Comparison of ENCODE assay signal across 8 cellular contexts in genomic region chr19:45340232-45340898, GRCh38. TPM values are rescaled to one million over a fixed set of nuclear protein-coding genes. Genes with fewer than 3 reads are reported as not detected.
DNase-seq lines count a peak whose midpoint lies in the region; ATAC-seq and TF ChIP-seq lines count a peak whose summit lies in the region.

TSS of gene KLC3 (plus strand) at chr19:45340750. CDS start at chr19:45345542, 4,792 bp downstream.

- no peak for TF ChIP-seq EP300 in ovary (IDR thresholded peaks at IDR 0.05)

- TF ChIP-seq POLR2A in ovary (IDR thresholded peaks at IDR 0.05): no peak

- peaks cover 14 to 23% (median 18%) of the 10 kb centered on the region in 11 experiments for H3K27me3 ChIP-seq in BLaER1 treated with 17β-estradiol and CSF1 and Interleukin-3, amounts not matched to agents 10 nM and 100 nM
- H3K27me3 ChIP-seq in left ventricle myocardium inferior (ENCODE audit: low read depth): peaks cover 52% of the 10 kb centered on the region
- H3K27me3 ChIP-seq in ovary: no peaks in the 10 kb centered on the region

- no peak for TF ChIP-seq CTCF in left ventricle myocardium inferior (IDR thresholded peaks at IDR 0.05; ENCODE audit: borderline replicate concordance)
- TF ChIP-seq CTCF in ovary (IDR thresholded peaks at IDR 0.05): no peak

- peak within 1 kb of the TSS; percentile 80 to 92 (median 86) for H3K4me2 ChIP-seq in BLaER1 treated with 17β-estradiol and CSF1 and Interleukin-3, amounts not matched to agents 10 nM and 100 nM

- peak within 1 kb of the TSS; percentile 13 to 66 (median 44); a peak in 15 of 22 replicates for H3K9ac ChIP-seq in BLaER1 treated with 17β-estradiol and CSF1 and Interleukin-3, amounts not matched to agents 10 nM and 100 nM

- DNase-seq in NCI-H1105 (lab: John Stamatoyannopoulos, UW) (peak; percentile 31), activated T-cell treated with anti-CD3 and anti-CD28 coated beads for 24 hours (ENCODE audit: low read depth) (peak; percentile 13), left ventricle myocardium inferior (no peak), ovary (no peak)
- DNase-seq in stimulated activated CD4-positive, alpha-beta T cell treated with anti-CD3 and anti-CD28 coated beads, Interleukin-2, amount 100 ng/mL, for 24 hours: peak; percentile 37 to 49

- ATAC-seq in HG03095 (IDR thresholded peaks at IDR 0.05; ENCODE audit: unreplicated experiment): no peak
- ATAC-seq in HG03108 (IDR thresholded peaks at IDR 0.05; ENCODE audit: unreplicated experiment): no peak

- H3K4me1 ChIP-seq in BLaER1 treated with 17β-estradiol and CSF1 and Interleukin-3, amounts not matched to agents 10 nM and 100 nM: peaks cover 4 to 17% (median 8%) of the 10 kb centered on the region in 10 experiments; a peak in 16 of 20 replicates
- H3K4me1 ChIP-seq in left ventricle myocardium inferior (peaks cover 15% of the 10 kb centered on the region), ovary (ENCODE audit: insufficient read depth) (no peaks in the 10 kb centered on the region)

- peak within 1 kb of the TSS; percentile 38 to 66 (median 50) for H3K4me3 ChIP-seq in BLaER1 treated with 17β-estradiol and CSF1 and Interleukin-3, amounts not matched to agents 10 nM and 100 nM
- peak within 1 kb of the TSS; percentile 58 for H3K4me3 ChIP-seq in left ventricle myocardium inferior
- H3K4me3 ChIP-seq in ovary: no peak within 1 kb of the TSS

- H4K20me1 ChIP-seq in BLaER1 treated with 17β-estradiol and CSF1 and Interleukin-3, amounts not matched to agents 10 nM and 100 nM: no peaks in the 10 kb centered on the region

- H3K27ac ChIP-seq in BLaER1 treated with 17β-estradiol and CSF1 and Interleukin-3, amounts not matched to agents 10 nM and 100 nM: no peak within 1 kb of the TSS
- H3K27ac ChIP-seq in left ventricle myocardium inferior (replicated peaks) (no peak within 1 kb of the TSS), ovary (no peak within 1 kb of the TSS)

- H3K9me3 ChIP-seq in BLaER1 treated with 17β-estradiol and CSF1 and Interleukin-3, amounts not matched to agents 10 nM and 100 nM (replicated peaks in 1 of 11): no peaks in the 10 kb centered on the region
- no peaks in the 10 kb centered on the region for H3K9me3 ChIP-seq in left ventricle myocardium inferior (replicated peaks)
- H3K9me3 ChIP-seq in ovary: no peaks in the 10 kb centered on the region

- intact Hi-C loops in left ventricle myocardium inferior (cut with micrococcal nuclease) (no loop called here), ovary (cut with DNase I) (no loop called here)

- 9 to 14% (median 12%) methylated on average over 33 to 50 of the region's 50 CpGs for WGBS in ovary, 3 donors

- H3K36me3 ChIP-seq in BLaER1 treated with 17β-estradiol and CSF1 and Interleukin-3, amounts not matched to agents 10 nM and 100 nM: no peaks in the 10 kb centered on the region
- H3K36me3 ChIP-seq in left ventricle myocardium inferior (no peaks in the 10 kb centered on the region), ovary (no peaks in the 10 kb centered on the region)

RNA-seq across cellular contexts. Expression of gene KLC3, which starts in this region (rescaled TPM):
- total RNA-seq in left ventricle myocardium inferior (not detected), ovary (1 to 10 TPM in 1 of 7 donors, under 1 TPM in 2, not detected in 4; 0.30 to 7.1 (median 0.41) TPM)
- under 1 TPM in 1 of 2 donors, not detected in 1; 0.30 TPM for polyA plus RNA-seq in ovary

Comparison
In these comparisons a context has a peak if more than half of its experiments do, and no peak if none do; other contexts are left out.
1. DNase-seq: peak in NCI-H1105 (single experiment), activated T-cell treated with anti-CD3 and anti-CD28 coated beads for 24 hours (single experiment) and stimulated activated CD4-positive, alpha-beta T cell treated with anti-CD3 and anti-CD28 coated beads, Interleukin-2, amount 100 ng/mL, for 24 hours (2 of 2); none in left ventricle myocardium inferior (single experiment) and ovary (0 of 5).